Comparison of ENCODE assay signal across 8 cellular contexts in genomic region chr6:154675602-154676088, GRCh38. TPM values are rescaled to one million over a fixed set of nuclear protein-coding genes. Genes with fewer than 3 reads are reported as not detected.
DNase-seq lines count a peak whose midpoint lies in the region; ATAC-seq, FAIRE-seq and TF ChIP-seq lines count a peak whose summit lies in the region.

No MANE protein-coding gene starts in this region.

- WGBS in pancreas, 2 donors: 0% methylated on average over 4 of the region's 4 CpGs

- no peaks in the 10 kb centered on the region for H3K36me3 Mint-ChIP-seq in type B pancreatic cell

- H3K4me1 ChIP-seq in SJSA1 (replicated peaks) (no peaks in the 10 kb centered on the region), pancreas (no peaks in the 10 kb centered on the region)

- peak; percentile 94 for TF ChIP-seq CTCF in GM12874 (IDR thresholded peaks at IDR 0.05; ENCODE audit: insufficient read depth, low read depth, low read length)
- TF ChIP-seq CTCF in pancreas (IDR thresholded peaks at IDR 0.05): peak; percentile 94 to 99 (median 97)
- peak; percentile 100 for TF ChIP-seq CTCF in type B pancreatic cell (conservative IDR thresholded peaks at IDR 0.05)

- intact Hi-C loops in pancreas (cut with DNase I): loop anchor here in 2 of 3 donors (5.0 to 10.0 kb wide), 2 partner anchors 132 to 499 kb away; no protein-coding TSS in a partner anchor

- H3K4me3 ChIP-seq in SJSA1: no peak overlapping the region
- H3K4me3 ChIP-seq in pancreas: no peak overlapping the region

- no peak overlapping the region for H3K27ac Mint-ChIP-seq in type B pancreatic cell

- FAIRE-seq in pancreas (lab: Jason Lieb, UNC): peak; percentile 96

- H3K27ac ChIP-seq in SJSA1: no peak overlapping the region
- no peak overlapping the region for H3K27ac ChIP-seq in pancreas

- no peak overlapping the region for H3K4me3 Mint-ChIP-seq in type B pancreatic cell

- H3K9me3 Mint-ChIP-seq in type B pancreatic cell: no peaks in the 10 kb centered on the region

- H3K9me3 ChIP-seq in SJSA1 (replicated peaks) (no peaks in the 10 kb centered on the region), pancreas (no peaks in the 10 kb centered on the region)

- no peaks in the 10 kb centered on the region for H3K36me3 ChIP-seq in SJSA1
- no peaks in the 10 kb centered on the region for H3K36me3 ChIP-seq in pancreas

- no peaks in the 10 kb centered on the region for H3K4me1 Mint-ChIP-seq in type B pancreatic cell (ENCODE audit: unreplicated experiment)

- ATAC-seq in HG02642 (IDR thresholded peaks at IDR 0.05; ENCODE audit: poor library complexity, unreplicated experiment) (peak; percentile 100), pancreas (peak; percentile 98 to 100 (median 100))

- H3K27me3 Mint-ChIP-seq in type B pancreatic cell: no peaks in the 10 kb centered on the region

- peak; percentile 94 for DNase-seq in NCI-H1092 (lab: John Stamatoyannopoulos, UW)
- peak; percentile 82 to 88 for DNase-seq in SJSA1 (ENCODE audit: low read depth in 1 of 2, low spot score in 2 of 2)
- peak; percentile 77 for DNase-seq in activated gamma-delta T cell treated with anti-CD3 and anti-CD28 coated beads, Interleukin-2, amount 50 U/mL, for 16 hours (ENCODE audit: low read depth)
- peak; percentile 90 for DNase-seq in germinal center (ENCODE audit: low spot score)
- DNase-seq in pancreas: peak; percentile 81 to 94 (median 84)
- DNase-seq in type B pancreatic cell (ENCODE audit: extremely low spot score, unreplicated experiment): peak; percentile 82

- H3K27me3 ChIP-seq in SJSA1 (replicated peaks): no peaks in the 10 kb centered on the region
- H3K27me3 ChIP-seq in pancreas: no peaks in the 10 kb centered on the region

RNA-seq across cellular contexts. Expression of gene SCAF8, which starts 57.6 kb away (rescaled TPM):
- total RNA-seq in SJSA1 (2014; rRNA removed; shearing (Covaris generic)): 18.2 and 28.8 TPM in 2 replicates
- total RNA-seq in pancreas (10 to 100 TPM; 15.2 to 25.4 (median 18.2) TPM), type B pancreatic cell (ENCODE audit: low replicate concordance) (45.7 and 58.7 TPM in 2 replicates)
- polyA plus RNA-seq in pancreas: 10 to 100 TPM in 1 of 2 donors, 1 to 10 TPM in 1; 8.3 to 10.2 TPM
